ENCODE assay signal across 1 cellular context in genomic region chr2:17643031-17643615, GRCh38.
TF ChIP-seq lines count a peak whose summit lies in the region.

No MANE protein-coding gene starts in this region.

TF ChIP-seq in SK-N-SH, 30 proteins besides CTCF, POLR2A, EP300 and RAD21 (continued from another document):
- peak; percentile 96 for TF ChIP-seq MAX (IDR thresholded peaks at IDR 0.05; ENCODE audit: low read depth)
- TF ChIP-seq, protein P1, sequence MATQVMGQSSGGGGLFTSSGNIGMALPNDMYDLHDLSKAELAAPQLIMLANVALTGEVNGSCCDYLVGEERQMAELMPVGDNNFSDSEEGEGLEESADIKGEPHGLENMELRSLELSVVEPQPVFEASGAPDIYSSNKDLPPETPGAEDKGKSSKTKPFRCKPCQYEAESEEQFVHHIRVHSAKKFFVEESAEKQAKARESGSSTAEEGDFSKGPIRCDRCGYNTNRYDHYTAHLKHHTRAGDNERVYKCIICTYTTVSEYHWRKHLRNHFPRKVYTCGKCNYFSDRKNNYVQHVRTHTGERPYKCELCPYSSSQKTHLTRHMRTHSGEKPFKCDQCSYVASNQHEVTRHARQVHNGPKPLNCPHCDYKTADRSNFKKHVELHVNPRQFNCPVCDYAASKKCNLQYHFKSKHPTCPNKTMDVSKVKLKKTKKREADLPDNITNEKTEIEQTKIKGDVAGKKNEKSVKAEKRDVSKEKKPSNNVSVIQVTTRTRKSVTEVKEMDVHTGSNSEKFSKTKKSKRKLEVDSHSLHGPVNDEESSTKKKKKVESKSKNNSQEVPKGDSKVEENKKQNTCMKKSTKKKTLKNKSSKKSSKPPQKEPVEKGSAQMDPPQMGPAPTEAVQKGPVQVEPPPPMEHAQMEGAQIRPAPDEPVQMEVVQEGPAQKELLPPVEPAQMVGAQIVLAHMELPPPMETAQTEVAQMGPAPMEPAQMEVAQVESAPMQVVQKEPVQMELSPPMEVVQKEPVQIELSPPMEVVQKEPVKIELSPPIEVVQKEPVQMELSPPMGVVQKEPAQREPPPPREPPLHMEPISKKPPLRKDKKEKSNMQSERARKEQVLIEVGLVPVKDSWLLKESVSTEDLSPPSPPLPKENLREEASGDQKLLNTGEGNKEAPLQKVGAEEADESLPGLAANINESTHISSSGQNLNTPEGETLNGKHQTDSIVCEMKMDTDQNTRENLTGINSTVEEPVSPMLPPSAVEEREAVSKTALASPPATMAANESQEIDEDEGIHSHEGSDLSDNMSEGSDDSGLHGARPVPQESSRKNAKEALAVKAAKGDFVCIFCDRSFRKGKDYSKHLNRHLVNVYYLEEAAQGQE (IDR thresholded peaks at IDR 0.05; ENCODE audit: low read depth, low read length), result peak; percentile 34; the same call in 1 of the 2 replicates
- no peak for TF ChIP-seq RXRA (IDR thresholded peaks at IDR 0.05; ENCODE audit: borderline replicate concordance, low read depth)
- TF ChIP-seq SIN3A (IDR thresholded peaks at IDR 0.05; ENCODE audit: borderline replicate concordance, low read depth, low read length), result peak; percentile 45; the same call in 1 of the 2 replicates
- TF ChIP-seq, protein P2, sequence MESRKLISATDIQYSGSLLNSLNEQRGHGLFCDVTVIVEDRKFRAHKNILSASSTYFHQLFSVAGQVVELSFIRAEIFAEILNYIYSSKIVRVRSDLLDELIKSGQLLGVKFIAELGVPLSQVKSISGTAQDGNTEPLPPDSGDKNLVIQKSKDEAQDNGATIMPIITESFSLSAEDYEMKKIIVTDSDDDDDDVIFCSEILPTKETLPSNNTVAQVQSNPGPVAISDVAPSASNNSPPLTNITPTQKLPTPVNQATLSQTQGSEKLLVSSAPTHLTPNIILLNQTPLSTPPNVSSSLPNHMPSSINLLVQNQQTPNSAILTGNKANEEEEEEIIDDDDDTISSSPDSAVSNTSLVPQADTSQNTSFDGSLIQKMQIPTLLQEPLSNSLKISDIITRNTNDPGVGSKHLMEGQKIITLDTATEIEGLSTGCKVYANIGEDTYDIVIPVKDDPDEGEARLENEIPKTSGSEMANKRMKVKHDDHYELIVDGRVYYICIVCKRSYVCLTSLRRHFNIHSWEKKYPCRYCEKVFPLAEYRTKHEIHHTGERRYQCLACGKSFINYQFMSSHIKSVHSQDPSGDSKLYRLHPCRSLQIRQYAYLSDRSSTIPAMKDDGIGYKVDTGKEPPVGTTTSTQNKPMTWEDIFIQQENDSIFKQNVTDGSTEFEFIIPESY (IDR thresholded peaks at IDR 0.05; ENCODE audit: borderline replicate concordance, low read depth), result peak; percentile 21; the same call in 1 of the 2 replicates
- no peak for TF ChIP-seq FOXJ3 (CRISPR knock-in tag; IDR thresholded peaks at IDR 0.05)
- TF ChIP-seq CHD2 (IDR thresholded peaks at IDR 0.05; ENCODE audit: low read length, partially characterized antibody), result no peak
- TF ChIP-seq, protein P3, sequence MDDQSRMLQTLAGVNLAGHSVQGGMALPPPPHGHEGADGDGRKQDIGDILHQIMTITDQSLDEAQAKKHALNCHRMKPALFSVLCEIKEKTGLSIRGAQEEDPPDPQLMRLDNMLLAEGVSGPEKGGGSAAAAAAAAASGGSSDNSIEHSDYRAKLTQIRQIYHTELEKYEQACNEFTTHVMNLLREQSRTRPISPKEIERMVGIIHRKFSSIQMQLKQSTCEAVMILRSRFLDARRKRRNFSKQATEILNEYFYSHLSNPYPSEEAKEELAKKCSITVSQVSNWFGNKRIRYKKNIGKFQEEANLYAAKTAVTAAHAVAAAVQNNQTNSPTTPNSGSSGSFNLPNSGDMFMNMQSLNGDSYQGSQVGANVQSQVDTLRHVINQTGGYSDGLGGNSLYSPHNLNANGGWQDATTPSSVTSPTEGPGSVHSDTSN (IDR thresholded peaks at IDR 0.05), result peak; percentile 54
- TF ChIP-seq FOSL2 (IDR thresholded peaks at IDR 0.05; ENCODE audit: borderline replicate concordance, low read depth), result peak; percentile 100
- TF ChIP-seq JUND (IDR thresholded peaks at IDR 0.05), result peak; percentile 99
- TF ChIP-seq GABPA (IDR thresholded peaks at IDR 0.05; ENCODE audit: low read depth), result no peak
